In genomic region chr7:105691692-105692564, GRCh38 we compare ENCODE assay signal across 8 cellular contexts.
DNase-seq lines count a peak whose midpoint lies in the region; ATAC-seq and TF ChIP-seq lines count a peak whose summit lies in the region.

No MANE protein-coding gene starts in this region.

- H3K27ac ChIP-seq in heart left ventricle, result peak overlapping the region; percentile 21 to 88 (median 70)

- peak overlapping the region; percentile 97 for H3K27ac Mint-ChIP-seq in activated naive CD4-positive, alpha-beta T cell treated with anti-CD3 and anti-CD28 coated beads, Interleukin-2, amount 50 U/mL, for 24 hours

- ATAC-seq in HG03025 (IDR thresholded peaks at IDR 0.05; ENCODE audit: low FRiP score, unreplicated experiment), result peak; percentile 56
- ATAC-seq in heart left ventricle, result peak; percentile 73 to 84 (median 76)

- H3K9me3 Mint-ChIP-seq in activated naive CD4-positive, alpha-beta T cell treated with anti-CD3 and anti-CD28 coated beads, Interleukin-2, amount 50 U/mL, for 24 hours, result peaks cover 5% of the 10 kb centered on the region

- H3K4me3 Mint-ChIP-seq in activated naive CD4-positive, alpha-beta T cell treated with anti-CD3 and anti-CD28 coated beads, Interleukin-2, amount 50 U/mL, for 24 hours, result peak overlapping the region; percentile 99

- peak overlapping the region; percentile 6 to 70 (median 54) for H3K4me3 ChIP-seq in heart left ventricle

- H3K36me3 ChIP-seq in heart left ventricle, result peaks cover 0 to 3% (median 0%) of the 10 kb centered on the region in 9 donors

- no peaks in the 10 kb centered on the region for H3K27me3 Mint-ChIP-seq in activated naive CD4-positive, alpha-beta T cell treated with anti-CD3 and anti-CD28 coated beads, Interleukin-2, amount 50 U/mL, for 24 hours

- H3K27me3 ChIP-seq in heart left ventricle, result no peaks in the 10 kb centered on the region

- no peak for TF ChIP-seq CTCF in heart left ventricle (IDR thresholded peaks at IDR 0.05)

- peak; percentile 44 for DNase-seq in GM04504 (ENCODE audit: low read depth)
- DNase-seq in RPMI8226, result peak; percentile 92
- peak; percentile 44 to 74 (median 51) for DNase-seq in heart left ventricle
- peak; percentile 45 for DNase-seq in putamen (ENCODE audit: low spot score)
- no peak for DNase-seq in NCI-H187 treated with DMSO at 0.1 percent for 48 hours (lab: John Stamatoyannopoulos, UW)
- no peak for DNase-seq in D341Med (ENCODE audit: low spot score)

- peaks cover 0 to 24% (median 1%) of the 10 kb centered on the region in 12 donors for H3K4me1 ChIP-seq in heart left ventricle

- intact Hi-C loops in heart left ventricle (cut with DNase I), result loop anchor here in 1 of 10 donors (2.0 kb wide), 1 partner anchor 39 kb away; no protein-coding TSS in a partner anchor

- H3K36me3 Mint-ChIP-seq in activated naive CD4-positive, alpha-beta T cell treated with anti-CD3 and anti-CD28 coated beads, Interleukin-2, amount 50 U/mL, for 24 hours, result peaks cover 10% of the 10 kb centered on the region

- TF ChIP-seq POLR2A in heart left ventricle (IDR thresholded peaks at IDR 0.05), result no peak

- peaks cover 63% of the 10 kb centered on the region for H3K4me1 Mint-ChIP-seq in activated naive CD4-positive, alpha-beta T cell treated with anti-CD3 and anti-CD28 coated beads, Interleukin-2, amount 50 U/mL, for 24 hours

- H3K9me3 ChIP-seq in heart left ventricle, result no peaks in the 10 kb centered on the region

- 13 to 26% (median 19%) methylated on average over 20 to 21 of the region's 21 CpGs for WGBS in heart left ventricle, 4 donors

Comparison
In these comparisons a context has a peak if more than half of its experiments do, and no peak if none do; other contexts are left out.
1. DNase-seq: peak in GM04504 (single experiment), RPMI8226 (single experiment), heart left ventricle (5 of 5) and putamen (single experiment); none in NCI-H187 treated with DMSO at 0.1 percent for 48 hours (single experiment) and D341Med (single experiment).